Comparison of ENCODE assay signal across 23 cellular contexts in the genomic region with DNA sequence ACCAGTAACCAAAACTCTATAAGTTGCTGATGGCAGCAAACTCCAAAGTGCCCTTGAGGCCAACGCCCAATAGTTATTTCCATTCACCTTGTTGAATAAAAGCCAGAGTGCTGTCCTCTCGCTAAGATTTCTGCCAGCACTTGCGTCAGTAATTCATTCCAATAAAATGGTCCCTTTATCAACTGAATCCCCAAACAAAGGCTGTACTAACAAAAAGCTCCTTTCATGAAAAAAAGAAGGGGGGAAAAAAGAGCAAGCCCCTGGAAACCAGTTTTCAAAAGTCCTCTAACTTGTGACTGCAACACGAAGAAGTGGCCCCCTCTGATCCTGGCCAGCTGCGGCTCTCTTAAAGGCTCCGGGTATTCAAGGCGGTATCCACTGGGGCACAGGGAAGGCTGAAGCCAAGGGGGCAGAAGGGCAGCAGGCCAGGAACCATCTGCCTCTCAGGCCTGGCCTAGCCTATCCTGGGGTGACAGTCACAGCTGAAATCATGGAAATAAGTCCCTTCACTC. TPM values are rescaled to one million over a fixed set of nuclear protein-coding genes. Genes with fewer than 3 reads are reported as not detected.
DNase-seq lines count a peak whose midpoint lies in the region; ATAC-seq and TF ChIP-seq lines count a peak whose summit lies in the region.
"Had no signal": no experiment of that assay in that cellular context is flagged by ENCODE, and none has a peak within 500 bp of the region (broad histone marks: within the 10 kb centered on the region; RNA-seq: fewer than 3 reads in every experiment).

No MANE protein-coding gene starts in this region.

- H3K4me3 Mint-ChIP-seq in neural progenitor cell, result no peak overlapping the region
- H3K4me3 Mint-ChIP-seq: activated CD8-positive, alpha-beta T cell treated with anti-CD3 and anti-CD28 coated beads, Interleukin-2, amount 10 ng/mL, durations not matched to agents 7 days and 5 days; activated naive CD4-positive, alpha-beta T cell treated with anti-CD3 and anti-CD28 coated beads, Interleukin-2, amount 10 ng/mL, durations not matched to agents 7 days and 5 days; activated T-cell treated with anti-CD3 and anti-CD28 coated beads, Interleukin-2, amount 50 U/mL, for 4 hours; memory B cell; stimulated activated naive CD8-positive, alpha-beta T cell treated with anti-CD3 and anti-CD28 coated beads, Interleukin-15, amount 100 ng/mL, for 72 hours had no signal

- no peaks in the 10 kb centered on the region for H3K9me2 ChIP-seq in PC-9 (ENCODE audit: insufficient read depth)

- DNase-seq in C1 segment of cervical spinal cord (lab: John Stamatoyannopoulos, UW) (peak in 12 of 14 donors; percentile 5 to 78 (median 54)), PC-9 (no peak), globus pallidus (ENCODE audit: low spot score) (peak; percentile 91), neural progenitor cell (ENCODE audit: low spot score) (peak; percentile 61), NCI-H146 (lab: John Stamatoyannopoulos, UW) (no peak), NCI-H345 (lab: John Stamatoyannopoulos, UW) (no peak)
- DNase-seq: activated CD4-positive, CD25-positive, alpha-beta regulatory T cell; activated CD8-positive, alpha-beta T cell treated with anti-CD3 and anti-CD28 coated beads, Interleukin-2, amount 10 ng/mL, durations not matched to agents 7 days and 5 days; activated naive CD4-positive, alpha-beta T cell treated with anti-CD3 and anti-CD28 coated beads, Interleukin-2, amount 10 ng/mL, durations not matched to agents 7 days and 5 days; activated T-cell treated with anti-CD3 and anti-CD28 coated beads, Interleukin-2, amount 50 U/mL, for 4 hours; brain microvascular endothelial cell; COR-L47; dermis blood vessel endothelial cell; NCI-H187 treated with DMSO at 0.1 percent for 48 hours; NCI-H510A treated with DMSO at 0.1 percent for 48 hours; sigmoid colon; SJCRH30; stimulated activated naive CD8-positive, alpha-beta T cell treated with anti-CD3 and anti-CD28 coated beads, Interleukin-15, amount 100 ng/mL, for 72 hours; T-helper 2 cell had no signal

- H3K9ac ChIP-seq in neural progenitor cell, result no peak overlapping the region

- CTCF ChIA-PET in PC-9 (lab: Charles Lee), result no interaction called here

- H3K4me3 ChIP-seq in PC-9 (no peak overlapping the region), neural progenitor cell (no peak overlapping the region)
- H3K4me3 ChIP-seq: sigmoid colon, SJCRH30, vagina had no signal

- H4K20me1 ChIP-seq in PC-9 (ENCODE audit: insufficient read depth) (no peaks in the 10 kb centered on the region), neural progenitor cell (ENCODE audit: low read depth) (peaks cover 28% of the 10 kb centered on the region)

- H3K27ac ChIP-seq in PC-9, result peak overlapping the region; percentile 58
- H3K27ac ChIP-seq in neural progenitor cell, result peak overlapping the region; percentile 55
- H3K27ac ChIP-seq: brain microvascular endothelial cell, sigmoid colon, SJCRH30, vagina had no signal

- peaks cover 33% of the 10 kb centered on the region for H3K36me3 ChIP-seq in PC-9 (ENCODE audit: low read depth)
- no peaks in the 10 kb centered on the region for H3K36me3 ChIP-seq in neural progenitor cell
- H3K36me3 ChIP-seq: brain microvascular endothelial cell, SJCRH30, vagina had no signal

- H3K4me2 ChIP-seq in PC-9, result no peak overlapping the region
- H3K4me2 ChIP-seq in neural progenitor cell, result peak overlapping the region; percentile 51

- no peaks in the 10 kb centered on the region for H3K9me3 Mint-ChIP-seq in neural progenitor cell
- H3K9me3 Mint-ChIP-seq: activated naive CD4-positive, alpha-beta T cell treated with anti-CD3 and anti-CD28 coated beads, Interleukin-2, amount 10 ng/mL, durations not matched to agents 7 days and 5 days; activated T-cell treated with anti-CD3 and anti-CD28 coated beads, Interleukin-2, amount 50 U/mL, for 4 hours; memory B cell; stimulated activated naive CD8-positive, alpha-beta T cell treated with anti-CD3 and anti-CD28 coated beads, Interleukin-15, amount 100 ng/mL, for 72 hours had no signal

- intact Hi-C loops in PC-9 (cut with micrococcal nuclease; ENCODE audit: unreplicated experiment), result no loop called here

- no peak for ATAC-seq in GM21367 (IDR thresholded peaks at IDR 0.05; ENCODE audit: unreplicated experiment)
- ATAC-seq in HG03135 (IDR thresholded peaks at IDR 0.05; ENCODE audit: unreplicated experiment), result no peak
- ATAC-seq: activated CD8-positive, alpha-beta T cell treated with anti-CD3 and anti-CD28 coated beads, Interleukin-2, amount 10 ng/mL, durations not matched to agents 7 days and 5 days; activated T-cell treated with anti-CD3 and anti-CD28 coated beads, Interleukin-2, amount 50 U/mL, for 4 hours; stimulated activated naive CD8-positive, alpha-beta T cell treated with anti-CD3 and anti-CD28 coated beads, Interleukin-15, amount 100 ng/mL, for 72 hours had no signal

- POLR2A ChIA-PET in PC-9 (lab: Charles Lee; ENCODE audit: unreplicated experiment), result interaction anchor here (0.6 kb wide), 1 partner anchor 44 kb away, joined by 4 read pairs; no protein-coding TSS in a partner anchor

- H3K4me1 ChIP-seq in PC-9 (replicated peaks; ENCODE audit: insufficient read depth) (peaks cover 42% of the 10 kb centered on the region), neural progenitor cell (peaks cover 43% of the 10 kb centered on the region)
- H3K4me1 ChIP-seq: SJCRH30 had no signal

- H3K27me3 Mint-ChIP-seq in neural progenitor cell (ENCODE audit: insufficient read depth, low read depth), result peaks cover 2% of the 10 kb centered on the region
- H3K27me3 Mint-ChIP-seq: activated naive CD4-positive, alpha-beta T cell treated with anti-CD3 and anti-CD28 coated beads, Interleukin-2, amount 10 ng/mL, durations not matched to agents 7 days and 5 days; memory B cell; stimulated activated naive CD8-positive, alpha-beta T cell treated with anti-CD3 and anti-CD28 coated beads, Interleukin-15, amount 100 ng/mL, for 72 hours had no signal

- BruUV-seq in PC-9 (replicated peaks; lab: Mats Ljungman, UMichigan), result no TSS peak

- H3F3A ChIP-seq in PC-9 (ENCODE audit: insufficient read depth, low read depth), result peaks cover 53% of the 10 kb centered on the region
- peaks cover 32% of the 10 kb centered on the region for H3F3A ChIP-seq in neural progenitor cell (ENCODE audit: low read depth)

- peak overlapping the region; percentile 83 for H3K27ac Mint-ChIP-seq in neural progenitor cell
- H3K27ac Mint-ChIP-seq: activated CD8-positive, alpha-beta T cell treated with anti-CD3 and anti-CD28 coated beads, Interleukin-2, amount 10 ng/mL, durations not matched to agents 7 days and 5 days; activated naive CD4-positive, alpha-beta T cell treated with anti-CD3 and anti-CD28 coated beads, Interleukin-2, amount 10 ng/mL, durations not matched to agents 7 days and 5 days; memory B cell; stimulated activated naive CD8-positive, alpha-beta T cell treated with anti-CD3 and anti-CD28 coated beads, Interleukin-15, amount 100 ng/mL, for 72 hours had no signal

- H3K79me2 ChIP-seq in PC-9 (ENCODE audit: low read depth) (peaks cover 8% of the 10 kb centered on the region; the same call in 1 of the 2 replicates), neural progenitor cell (ENCODE audit: low read depth) (no peaks in the 10 kb centered on the region)

- TF ChIP-seq CTCF in PC-9 (conservative IDR thresholded peaks at IDR 0.05) (no peak), neural progenitor cell (IDR thresholded peaks at IDR 0.05) (no peak)

- H3K9me3 ChIP-seq in PC-9 (ENCODE audit: insufficient read depth, low read depth), result no peaks in the 10 kb centered on the region; the same call in 1 of the 2 replicates
- no peaks in the 10 kb centered on the region for H3K9me3 ChIP-seq in neural progenitor cell (ENCODE audit: low read depth)
- H3K9me3 ChIP-seq: sigmoid colon, SJCRH30, vagina had no signal

- H3K27me3 ChIP-seq in PC-9 (ENCODE audit: insufficient read depth, low read depth), result no peaks in the 10 kb centered on the region
- no peaks in the 10 kb centered on the region for H3K27me3 ChIP-seq in neural progenitor cell
- H3K27me3 ChIP-seq: brain microvascular endothelial cell, sigmoid colon, SJCRH30, vagina had no signal

- no peak overlapping the region for H2AFZ ChIP-seq in PC-9
- no peak overlapping the region for H2AFZ ChIP-seq in neural progenitor cell (replicated peaks)

- peaks cover 12% of the 10 kb centered on the region for H3K36me3 Mint-ChIP-seq in neural progenitor cell

- peaks cover 44% of the 10 kb centered on the region for H3K4me1 Mint-ChIP-seq in neural progenitor cell
- H3K4me1 Mint-ChIP-seq: activated naive CD4-positive, alpha-beta T cell treated with anti-CD3 and anti-CD28 coated beads, Interleukin-2, amount 10 ng/mL, durations not matched to agents 7 days and 5 days; memory B cell; stimulated activated naive CD8-positive, alpha-beta T cell treated with anti-CD3 and anti-CD28 coated beads, Interleukin-15, amount 100 ng/mL, for 72 hours had no signal

RNA-seq across cellular contexts. Expression of gene ZNF326, which starts 55.8 kb away (rescaled TPM):
- 23.2 and 26.2 TPM in 2 replicates for total RNA-seq in PC-9 (2021)
- 33.9 and 45.0 TPM in 2 replicates for total RNA-seq in neural progenitor cell (ENCODE audit: low replicate concordance)

Comparison
In these comparisons a context has a peak if more than half of its experiments do, and no peak if none do; other contexts are left out.
1. DNase-seq: peak in C1 segment of cervical spinal cord (12 of 14), globus pallidus (single experiment) and neural progenitor cell (single experiment); none in PC-9 (0 of 2), NCI-H146 (single experiment) and NCI-H345 (single experiment).